ENCODE assay signal across 21 cellular contexts in the genomic region with DNA sequence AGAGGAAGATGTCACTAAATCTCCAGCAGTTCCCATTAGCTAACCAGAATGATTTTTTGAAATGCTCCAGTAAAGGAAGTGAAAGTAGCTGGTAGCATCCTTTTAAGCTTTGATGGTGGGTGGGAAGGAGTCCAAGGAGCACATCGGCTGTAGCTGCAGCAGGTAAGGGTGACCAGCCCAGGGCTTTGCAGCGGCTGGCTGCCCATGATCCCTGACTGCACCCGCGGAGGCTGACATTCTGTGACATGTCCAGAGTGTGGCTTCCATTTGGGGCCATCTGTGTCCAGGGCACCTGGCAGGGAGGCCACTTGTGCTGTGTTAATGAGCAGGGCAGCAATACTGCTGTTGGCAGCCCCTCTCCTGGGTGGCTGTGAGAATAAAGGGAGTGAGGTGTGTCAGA.
DNase-seq lines count a peak whose midpoint lies in the region; ATAC-seq, FAIRE-seq and TF ChIP-seq lines count a peak whose summit lies in the region.
"Had no signal": no experiment of that assay in that cellular context is flagged by ENCODE, and none has a peak within 500 bp of the region (broad histone marks: within the 10 kb centered on the region; RNA-seq: fewer than 3 reads in every experiment).

No MANE protein-coding gene starts in this region.

- intact Hi-C loops in spleen (cut with DNase I; ENCODE audit: low total_unique reads): no loop called here
- intact Hi-C loops in head of caudate nucleus (cut with DNase I): no loop called here

- no peak overlapping the region for H4K91ac ChIP-seq in H1 (replicated peaks; ENCODE audit: insufficient read length, low read length)

- H3K27me3 ChIP-seq in H1 (replicated peaks in 1 of 4; ENCODE audit: control insufficient read depth in 3 of 4, extremely low read depth in 1 of 4, insufficient read depth in 3 of 4, low read length in 3 of 4): no peaks in the 10 kb centered on the region
- no peaks in the 10 kb centered on the region for H3K27me3 ChIP-seq in spleen (replicated peaks in 1 of 7)
- H3K27me3 ChIP-seq: brain microvascular endothelial cell, esophagus muscularis mucosa had no signal

- no peaks in the 10 kb centered on the region for H4K20me1 ChIP-seq in H1 (replicated peaks in 1 of 2; ENCODE audit: control insufficient read depth in 1 of 2, insufficient read depth in 2 of 2, low read length in 2 of 2)

- H2BK20ac ChIP-seq in H1 (ENCODE audit: low read length): no peak overlapping the region

- no peak overlapping the region for H3K9ac ChIP-seq in H1 (replicated peaks in 1 of 4; ENCODE audit: extremely low read depth in 1 of 4, low read depth in 3 of 4, low read length in 3 of 4)

- H3K14ac ChIP-seq in H1 (ENCODE audit: insufficient read length): no peak overlapping the region

- no peak for TF ChIP-seq EP300 in H1 (IDR thresholded peaks at IDR 0.05; ENCODE audit: borderline replicate concordance in 1 of 2, low read depth in 2 of 2, low read length in 2 of 2)

- no peak overlapping the region for H4K5ac ChIP-seq in H1 (ENCODE audit: insufficient read length, low read depth, low read length)

- DNase-seq in NCI-H345 (lab: John Stamatoyannopoulos, UW) (peak; percentile 42), NCI-H345 treated with DMSO at 0.1 percent for 48 hours (lab: John Stamatoyannopoulos, UW; ENCODE audit: unreplicated experiment) (no peak), NCI-H1105 (lab: John Stamatoyannopoulos, UW) (peak; percentile 85), H1 (ENCODE audit: low read depth in 1 of 2, low spot score in 2 of 2) (no peak), spleen (peak; percentile 62), head of caudate nucleus (no peak), HK-2 (ENCODE audit: unreplicated experiment) (no peak)
- DNase-seq: activated CD4-positive, alpha-beta T cell treated with anti-CD3 and anti-CD28 coated beads, Interleukin-2, amount 10 ng/mL, durations not matched to agents 7 days and 5 days; brain microvascular endothelial cell; GF-D8; KBM-7; NCI-H187; NCI-H82; stimulated activated CD4-positive, alpha-beta T cell treated with anti-CD3 and anti-CD28 coated beads, Interleukin-4, amount 100 ng/mL, for 24 hours; T-helper 9 cell had no signal

- H3K56ac ChIP-seq in H1 (replicated peaks; ENCODE audit: insufficient read length, low read depth, low read length): no peak overlapping the region

- no peak for FAIRE-seq in H1 (lab: Jason Lieb, UNC)
- FAIRE-seq: A549, keratinocyte had no signal

- H3K4me3 ChIP-seq in H1 (ENCODE audit: extremely low read depth in 1 of 4, insufficient read depth in 2 of 4, low read depth in 3 of 4, low read length in 4 of 4) (no peak overlapping the region), spleen (no peak overlapping the region)
- H3K4me3 ChIP-seq: A549, esophagus muscularis mucosa, tibial artery had no signal

- H3K27ac ChIP-seq in H1 (ENCODE audit: low read depth, low read length): no peak overlapping the region
- no peak overlapping the region for H3K27ac ChIP-seq in spleen
- H3K27ac ChIP-seq: A549, brain microvascular endothelial cell, esophagus muscularis mucosa, neutrophil, tibial artery had no signal

- H3K23ac ChIP-seq in H1 (ENCODE audit: insufficient read length): no peak overlapping the region

- H3K9me3 ChIP-seq in H1 (ENCODE audit: insufficient read depth in 2 of 2, low read depth in 1 of 2, low read length in 1 of 2): no peaks in the 10 kb centered on the region
- no peaks in the 10 kb centered on the region for H3K9me3 ChIP-seq in spleen
- H3K9me3 ChIP-seq: A549, esophagus muscularis mucosa, neutrophil, tibial artery had no signal

- no peaks in the 10 kb centered on the region for H3K79me2 ChIP-seq in H1 (ENCODE audit: control insufficient read depth in 1 of 2, insufficient read depth in 2 of 2, low read length in 2 of 2)

- H3K4me1 ChIP-seq in H1 (replicated peaks in 1 of 4; ENCODE audit: control insufficient read depth in 3 of 4, insufficient read depth in 4 of 4, low read length in 3 of 4) (no peaks in the 10 kb centered on the region; a peak in 1 of 7 replicates), spleen (peaks cover 0 to 9% (median 0%) of the 10 kb centered on the region in 6 donors)
- H3K4me1 ChIP-seq: A549, tibial artery had no signal

- TF ChIP-seq CTCF in H1 (IDR thresholded peaks at IDR 0.05; ENCODE audit: control extremely low read depth in 1 of 3, insufficient read depth in 1 of 3, low read depth in 1 of 3, low read length in 3 of 3) (no peak), spleen (IDR thresholded peaks at IDR 0.05 in 8 of 11, conservative IDR thresholded peaks at IDR 0.05 in 3 of 11) (no peak)

- no peak overlapping the region for H2BK5ac ChIP-seq in H1 (ENCODE audit: low read depth, low read length)

- no peak overlapping the region for H3K4me2 ChIP-seq in H1 (ENCODE audit: insufficient read depth in 1 of 2, low read depth in 2 of 2, low read length in 2 of 2)
- H3K4me2 ChIP-seq: A549 had no signal

- ATAC-seq in GM21786 (IDR thresholded peaks at IDR 0.05; ENCODE audit: unreplicated experiment): no peak
- ATAC-seq: A549 had no signal

- POLR2A ChIA-PET in H1 (lab: Charles Lee; ENCODE audit: partially characterized antibody): no interaction called here

- WGBS in H1 (ENCODE audit: extremely low coverage in 1 of 2, insufficient coverage in 1 of 2, insufficient read length in 1 of 2, insufficient replicate concordance in 2 of 2, low coverage in 1 of 2, low lambda C conversion rate in 2 of 2, missing lambda C conversion rate in 1 of 2), 2 experiments: 93% methylated on average over 4 of the region's 4 CpGs; no CpG with 5 or more reads in 1 of the 2 experiments
- 72 to 84% (median 79%) methylated on average over 4 of the region's 4 CpGs for WGBS in spleen, 5 donors

- H3K4ac ChIP-seq in H1 (replicated peaks; ENCODE audit: insufficient read length, low read depth, low read length): no peak overlapping the region

- no peak overlapping the region for H2BK120ac ChIP-seq in H1 (replicated peaks; ENCODE audit: low read depth, low read length)

- TF ChIP-seq RAD21 in H1 (IDR thresholded peaks at IDR 0.05 in 1 of 2, conservative IDR thresholded peaks at IDR 0.05 in 1 of 2; ENCODE audit: low read depth in 2 of 2, low read length in 2 of 2): no peak

- H4K8ac ChIP-seq in H1 (ENCODE audit: extremely low read depth, insufficient read depth, low read length): no peak overlapping the region

- no peak overlapping the region for H2AFZ ChIP-seq in H1 (ENCODE audit: low read length)

- no peak overlapping the region for H2AK5ac ChIP-seq in H1 (ENCODE audit: low read depth, low read length)

- H2BK12ac ChIP-seq in H1 (ENCODE audit: low read depth, low read length): 0 out of 2 replicates have a peak overlapping the region, but pooled peaks have one; percentile 27

- no peaks in the 10 kb centered on the region for H3K36me3 ChIP-seq in H1 (ENCODE audit: control insufficient read depth in 2 of 4, insufficient read depth in 4 of 4, low read length in 3 of 4)
- H3K36me3 ChIP-seq in spleen: no peaks in the 10 kb centered on the region
- H3K36me3 ChIP-seq: brain microvascular endothelial cell, esophagus muscularis mucosa, neutrophil, tibial artery had no signal

- TF ChIP-seq POLR2A in H1 (IDR thresholded peaks at IDR 0.05; ENCODE audit: control extremely low read depth in 1 of 2, low read depth in 2 of 2, low read length in 2 of 2): no peak
- TF ChIP-seq POLR2A in spleen (IDR thresholded peaks at IDR 0.05): no peak

- no peak overlapping the region for H2BK15ac ChIP-seq in H1 (ENCODE audit: low read length)

- H3K79me1 ChIP-seq in H1 (ENCODE audit: low read depth, low read length): no peaks in the 10 kb centered on the region

- H3K23me2 ChIP-seq in H1 (ENCODE audit: low read depth, low read length): no peaks in the 10 kb centered on the region

- CTCF ChIA-PET in H1 (lab: Charles Lee; ENCODE audit: partially characterized antibody): no interaction called here

- no peak overlapping the region for H3K18ac ChIP-seq in H1 (ENCODE audit: extremely low read depth, low read length)

TF ChIP-seq in H1, 55 proteins besides CTCF, POLR2A, EP300 and RAD21:
- no peak for TF ChIP-seq SP2 (IDR thresholded peaks at IDR 0.05; ENCODE audit: low read length)
- TF ChIP-seq JUN (IDR thresholded peaks at IDR 0.05; ENCODE audit: low read depth, low read length): no peak
- no peak for TF ChIP-seq RFX5 (IDR thresholded peaks at IDR 0.05; ENCODE audit: borderline replicate concordance, low read depth, low read length)

Comparison
In these comparisons a context has a peak if more than half of its experiments do, and no peak if none do; other contexts are left out.
1. DNase-seq: peak in NCI-H345 (single experiment), NCI-H1105 (single experiment) and spleen (single experiment); none in NCI-H345 treated with DMSO at 0.1 percent for 48 hours (single experiment), H1 (0 of 2), head of caudate nucleus (0 of 42) and HK-2 (single experiment).